13 cellular contexts compared by ENCODE assay signal in genomic region chr2:64946737-64947090, GRCh38. TPM values are rescaled to one million over a fixed set of nuclear protein-coding genes. Genes with fewer than 3 reads are reported as not detected.
DNase-seq lines count a peak whose midpoint lies in the region; TF ChIP-seq lines count a peak whose summit lies in the region.
"Had no signal": no experiment of that assay in that cellular context is flagged by ENCODE, and none has a peak within 500 bp of the region (broad histone marks: within the 10 kb centered on the region; RNA-seq: fewer than 3 reads in every experiment).

No MANE protein-coding gene starts in this region.

- peak overlapping the region; percentile 71 to 82 for H3K4me3 Mint-ChIP-seq in CD14-positive monocyte
- peak overlapping the region; percentile 77 for H3K4me3 Mint-ChIP-seq in activated T-helper 2 cell treated with anti-CD3 and anti-CD28 coated beads, Interferon-gamma antibody, Interleukin-2, Interleukin-4, amounts not matched to agents 10 μg/mL and 5 μg/mL and 100 μg/mL, durations not matched to agents 14 hours and 24 hours and 36 hours (ENCODE audit: low read depth)
- H3K4me3 Mint-ChIP-seq in endothelial cell (ENCODE audit: unreplicated experiment), result no peak overlapping the region

- H3K4me1 Mint-ChIP-seq in CD14-positive monocyte (peaks cover 84% of the 10 kb centered on the region), endothelial cell (ENCODE audit: unreplicated experiment) (peaks cover 14% of the 10 kb centered on the region)
- peaks cover 59% of the 10 kb centered on the region for H3K4me1 Mint-ChIP-seq in activated T-helper 2 cell treated with anti-CD3 and anti-CD28 coated beads, Interferon-gamma antibody, Interleukin-2, Interleukin-4, amounts not matched to agents 10 μg/mL and 5 μg/mL and 100 μg/mL, durations not matched to agents 14 hours and 24 hours and 36 hours (ENCODE audit: low read depth)

- H2BK12ac ChIP-seq in mesenchymal stem cell (ENCODE audit: low read length in 2 of 2), result no peak overlapping the region

- H3K18ac ChIP-seq in mesenchymal stem cell (ENCODE audit: low read depth in 1 of 2, low read length in 2 of 2), result peak overlapping the region; percentile 2 to 25

- H3K9ac ChIP-seq in GM23248 (no peak overlapping the region), mesenchymal stem cell (ENCODE audit: low read length) (no peak overlapping the region)

- TF ChIP-seq POLR2A in stomach (IDR thresholded peaks at IDR 0.05), result no peak

- TF ChIP-seq EP300 in stomach (IDR thresholded peaks at IDR 0.05), result no peak

- H3K4me3 ChIP-seq in GM23248 (no peak overlapping the region), mesenchymal stem cell (ENCODE audit: insufficient read depth in 1 of 2, low read depth in 1 of 2, low read length in 2 of 2) (no peak overlapping the region), stomach (no peak overlapping the region)

- no peaks in the 10 kb centered on the region for H3K79me1 ChIP-seq in mesenchymal stem cell (replicated peaks; ENCODE audit: low read length, poor library complexity, severe bottlenecking)

- H2AFZ ChIP-seq in GM23248, result peak overlapping the region; percentile 46; the same call in 1 of the 2 replicates
- H2AFZ ChIP-seq in mesenchymal stem cell (ENCODE audit: low read depth, low read length), result no peak overlapping the region

- no peak overlapping the region for H2AK5ac ChIP-seq in mesenchymal stem cell (ENCODE audit: low read length, severe bottlenecking)

- H3K9me3 ChIP-seq in GM23248 (ENCODE audit: low read depth), result no peaks in the 10 kb centered on the region
- H3K9me3 ChIP-seq in mesenchymal stem cell (ENCODE audit: control insufficient read depth, low read length), result no peaks in the 10 kb centered on the region
- no peaks in the 10 kb centered on the region for H3K9me3 ChIP-seq in stomach

- H3K4ac ChIP-seq in mesenchymal stem cell (ENCODE audit: low read depth in 1 of 2, low read length in 2 of 2), result peak overlapping the region in 1 of 2 experiments; percentile 1

- no peak overlapping the region for H2BK15ac ChIP-seq in mesenchymal stem cell (ENCODE audit: low read depth, poor library complexity, severe bottlenecking)

- H3K9me3 Mint-ChIP-seq in CD14-positive monocyte (peaks cover 0 to 2% (median 0%) of the 10 kb centered on the region in 7 donors), endothelial cell (ENCODE audit: unreplicated experiment) (no peaks in the 10 kb centered on the region)
- no peaks in the 10 kb centered on the region for H3K9me3 Mint-ChIP-seq in activated T-helper 2 cell treated with anti-CD3 and anti-CD28 coated beads, Interferon-gamma antibody, Interleukin-2, Interleukin-4, amounts not matched to agents 10 μg/mL and 5 μg/mL and 100 μg/mL, durations not matched to agents 14 hours and 24 hours and 36 hours

- no peaks in the 10 kb centered on the region for H3K9me2 ChIP-seq in GM23248 (ENCODE audit: insufficient read depth)

- no peak overlapping the region for H3K23ac ChIP-seq in mesenchymal stem cell (ENCODE audit: low read length in 2 of 2)

- no peaks in the 10 kb centered on the region for H3K36me3 ChIP-seq in GM23248 (ENCODE audit: low read depth)
- H3K36me3 ChIP-seq in mesenchymal stem cell (ENCODE audit: control insufficient read depth in 1 of 2, insufficient read depth in 2 of 2, low read depth in 1 of 2, low read length in 2 of 2), result no peaks in the 10 kb centered on the region
- no peaks in the 10 kb centered on the region for H3K36me3 ChIP-seq in stomach

- no peak overlapping the region for H3K4me2 ChIP-seq in GM23248 (ENCODE audit: unreplicated experiment)
- no peak overlapping the region for H3K4me2 ChIP-seq in mesenchymal stem cell (ENCODE audit: low read length, poor library complexity, severe bottlenecking)

- H3K79me2 ChIP-seq in GM23248 (ENCODE audit: insufficient read depth), result no peaks in the 10 kb centered on the region

- H3K36me3 Mint-ChIP-seq in CD14-positive monocyte (no peaks in the 10 kb centered on the region), endothelial cell (ENCODE audit: low read depth, unreplicated experiment) (no peaks in the 10 kb centered on the region)
- peaks cover 6% of the 10 kb centered on the region for H3K36me3 Mint-ChIP-seq in activated T-helper 2 cell treated with anti-CD3 and anti-CD28 coated beads, Interferon-gamma antibody, Interleukin-2, Interleukin-4, amounts not matched to agents 10 μg/mL and 5 μg/mL and 100 μg/mL, durations not matched to agents 14 hours and 24 hours and 36 hours (ENCODE audit: low read depth)

- H4K8ac ChIP-seq in mesenchymal stem cell (ENCODE audit: low read length), result no peak overlapping the region

- peaks cover 5% of the 10 kb centered on the region for H3K4me1 ChIP-seq in GM23248 (ENCODE audit: insufficient read depth)
- peaks cover 5% of the 10 kb centered on the region for H3K4me1 ChIP-seq in mesenchymal stem cell (ENCODE audit: control insufficient read depth, insufficient read depth, low read depth, low read length)
- H3K4me1 ChIP-seq in stomach, result peaks cover 0 to 37% (median 11%) of the 10 kb centered on the region in 4 donors

- no peak overlapping the region for H4K91ac ChIP-seq in mesenchymal stem cell (ENCODE audit: low read length)

- intact Hi-C loops in CD14-positive monocyte (cut with micrococcal nuclease), result no loop called here
- intact Hi-C loops in activated T-helper 2 cell treated with anti-CD3 and anti-CD28 coated beads, Interferon-gamma antibody, Interleukin-2, Interleukin-4, amounts not matched to agents 10 μg/mL and 5 μg/mL and 100 μg/mL, durations not matched to agents 14 hours and 24 hours and 36 hours (cut with micrococcal nuclease), result loop anchor here (1.0 kb wide), 1 partner anchor 36 kb away; no protein-coding TSS in a partner anchor
- intact Hi-C loops in stomach (cut with DNase I; ENCODE audit: low total_unique reads), result no loop called here

- 0 out of 2 replicates have a peak, but pooled peaks cover 4% of the 10 kb centered on the region for H3F3A ChIP-seq in GM23248 (ENCODE audit: insufficient read depth)

- no peak overlapping the region for H3K27ac ChIP-seq in GM23248
- no peak overlapping the region for H3K27ac ChIP-seq in mesenchymal stem cell (ENCODE audit: low read length, poor library complexity, severe bottlenecking)
- H3K27ac ChIP-seq in stomach, result no peak overlapping the region
- H3K27ac ChIP-seq: C4-2B had no signal

- peak overlapping the region; percentile 81 to 93 (median 87) for H3K27ac Mint-ChIP-seq in CD14-positive monocyte
- peak overlapping the region; percentile 98 for H3K27ac Mint-ChIP-seq in activated T-helper 2 cell treated with anti-CD3 and anti-CD28 coated beads, Interferon-gamma antibody, Interleukin-2, Interleukin-4, amounts not matched to agents 10 μg/mL and 5 μg/mL and 100 μg/mL, durations not matched to agents 14 hours and 24 hours and 36 hours
- no peak overlapping the region for H3K27ac Mint-ChIP-seq in endothelial cell (ENCODE audit: unreplicated experiment)
- H3K27ac Mint-ChIP-seq: progenitor cell of endocrine pancreas had no signal

- in situ Hi-C loops in GM23248 (cut with MboI), result no loop called here

- H2BK5ac ChIP-seq in mesenchymal stem cell (ENCODE audit: low read depth, low read length, poor library complexity, severe bottlenecking), result no peak overlapping the region

- H3K27me3 ChIP-seq in GM23248 (replicated peaks; ENCODE audit: insufficient read depth) (no peaks in the 10 kb centered on the region), mesenchymal stem cell (ENCODE audit: control insufficient read depth in 1 of 2, insufficient read depth in 1 of 2, low read length in 2 of 2) (no peaks in the 10 kb centered on the region), stomach (no peaks in the 10 kb centered on the region)

- H2BK120ac ChIP-seq in mesenchymal stem cell (ENCODE audit: low read depth, low read length), result no peak overlapping the region

- DNase-seq in CD14-positive monocyte (ENCODE audit: low spot score) (no peak), GM23248 (no peak), mesenchymal stem cell (peak; percentile 36), NCI-H2107 treated with DMSO at 0.1 percent for 48 hours (lab: John Stamatoyannopoulos, UW; ENCODE audit: unreplicated experiment) (no peak), endothelial cell (ENCODE audit: low spot score) (no peak), medulla oblongata (ENCODE audit: extremely low spot score) (no peak), stomach (no peak)
- no peak for DNase-seq in activated T-helper 2 cell treated with anti-CD3 and anti-CD28 coated beads, Interferon-gamma antibody, Interleukin-2, Interleukin-4, amounts not matched to agents 10 μg/mL and 5 μg/mL and 100 μg/mL, durations not matched to agents 14 hours and 24 hours and 36 hours (ENCODE audit: low spot score)
- DNase-seq: erythroblast, NCI-H446 treated with DMSO at 0.1 percent for 48 hours, RPMI8226 had no signal

- H3K14ac ChIP-seq in mesenchymal stem cell (ENCODE audit: low read length in 2 of 2), result no peak overlapping the region

- H4K20me1 ChIP-seq in GM23248 (ENCODE audit: insufficient read depth), result no peaks in the 10 kb centered on the region

- H3K27me3 Mint-ChIP-seq in CD14-positive monocyte (ENCODE audit: low read depth in 3 of 3), result peaks cover 0 to 1% (median 0%) of the 10 kb centered on the region in 3 donors
- no peaks in the 10 kb centered on the region for H3K27me3 Mint-ChIP-seq in activated T-helper 2 cell treated with anti-CD3 and anti-CD28 coated beads, Interferon-gamma antibody, Interleukin-2, Interleukin-4, amounts not matched to agents 10 μg/mL and 5 μg/mL and 100 μg/mL, durations not matched to agents 14 hours and 24 hours and 36 hours (ENCODE audit: low read depth)
- peaks cover 2% of the 10 kb centered on the region for H3K27me3 Mint-ChIP-seq in endothelial cell (ENCODE audit: unreplicated experiment)

- TF ChIP-seq CTCF in CD14-positive monocyte (IDR thresholded peaks at IDR 0.05) (no peak), endothelial cell (IDR thresholded peaks at IDR 0.05; ENCODE audit: unreplicated experiment) (no peak), stomach (IDR thresholded peaks at IDR 0.05) (no peak)

RNA-seq across cellular contexts. Expression of gene SLC1A4, which starts 42.5 kb away (rescaled TPM):
- polyA plus RNA-seq in CD14-positive monocyte (1 to 10 TPM; 4.4 to 4.5 TPM), GM23248 (2016; fragmentation: Nextera tagmentation; extraction: Ambion mirVana) (25.6 and 27.4 TPM in 2 replicates), stomach (1 to 10 TPM; 2.7 to 6.5 (median 6.2) TPM)
- 51.9 and 62.3 TPM in 2 replicates for total RNA-seq in GM23248 (2014; rRNA removed; shearing (Covaris generic))
- total RNA-seq in activated T-helper 2 cell treated with anti-CD3 and anti-CD28 coated beads, Interferon-gamma antibody, Interleukin-2, Interleukin-4, amounts not matched to agents 10 μg/mL and 5 μg/mL and 100 μg/mL, durations not matched to agents 14 hours and 24 hours and 36 hours, result 21.0 and 22.5 TPM in 2 replicates
- polyA plus RNA-seq in mesenchymal stem cell (2013, experiment 1 of 2), result 14.3 TPM
- 15.0 TPM for polyA plus RNA-seq in mesenchymal stem cell (2013, experiment 2 of 2)
- total RNA-seq in endothelial cell (ENCODE audit: unreplicated experiment) (41.4 TPM), stomach (10 to 100 TPM in 2 of 5 donors, 1 to 10 TPM in 3; 1.3 to 30.1 (median 8.3) TPM)
